21 cellular contexts compared by ENCODE assay signal in genomic region chr10:89267056-89267455, GRCh38. TPM values are rescaled to one million over a fixed set of nuclear protein-coding genes. Genes with fewer than 3 reads are reported as not detected.
DNase-seq lines count a peak whose midpoint lies in the region; ATAC-seq and TF ChIP-seq lines count a peak whose summit lies in the region.
"Had no signal": no experiment of that assay in that cellular context is flagged by ENCODE, and none has a peak within 500 bp of the region (broad histone marks: within the 10 kb centered on the region; RNA-seq: fewer than 3 reads in every experiment).

No MANE protein-coding gene starts in this region.

- H3K79me1 ChIP-seq in IMR-90 (ENCODE audit: low read depth in 1 of 2, low read length in 2 of 2) (no peaks in the 10 kb centered on the region), mesenchymal stem cell (replicated peaks; ENCODE audit: low read length, poor library complexity, severe bottlenecking) (no peaks in the 10 kb centered on the region)

- H4K91ac ChIP-seq in IMR-90 (ENCODE audit: insufficient read depth, low read depth, low read length): no peak overlapping the region
- no peak overlapping the region for H4K91ac ChIP-seq in mesenchymal stem cell (ENCODE audit: low read length)

- no peaks in the 10 kb centered on the region for H3K27me3 ChIP-seq in IMR-90 (ENCODE audit: control insufficient read depth, insufficient read depth, low read length)
- H3K27me3 ChIP-seq in Panc1 (ENCODE audit: control insufficient read depth, insufficient read depth, low read length): no peaks in the 10 kb centered on the region
- H3K27me3 ChIP-seq in mesenchymal stem cell (ENCODE audit: control insufficient read depth in 1 of 2, insufficient read depth in 1 of 2, low read length in 2 of 2): no peaks in the 10 kb centered on the region
- H3K27me3 ChIP-seq in parathyroid adenoma (ENCODE audit: control insufficient read depth, insufficient read depth, low read length): no peaks in the 10 kb centered on the region
- H3K27me3 ChIP-seq: BE2C had no signal

- DNase-seq in IMR-90 (no peak), Panc1 (ENCODE audit: low read depth, low spot score) (no peak), mesenchymal stem cell (no peak), glomerular visceral epithelial cell (ENCODE audit: extremely low spot score) (no peak), NCI-H1105 (lab: John Stamatoyannopoulos, UW) (no peak)
- DNase-seq: BE2C; CD4-positive, CD25-positive, alpha-beta regulatory T cell; EL; GF-D8; KBM-7; MM.1S; NCI-H1092; NCI-H1436 treated with DMSO at 0.1 percent for 48 hours; NCI-H1930; NCI-H446; NCI-H526; SHP77 had no signal

- H2BK12ac ChIP-seq in mesenchymal stem cell (ENCODE audit: low read length in 2 of 2): no peak overlapping the region

- in situ Hi-C loops in IMR-90 (cut with MboI; ENCODE audit: low sequenced_read_pairs): no loop called here
- in situ Hi-C loops in Panc1 (cut with HindIII; ENCODE audit: low pct_unique_long_range_greater_than_20kb, low sequenced_read_pairs): no loop called here

- H3K18ac ChIP-seq in IMR-90 (ENCODE audit: low read depth, low read length) (0 out of 2 replicates have a peak overlapping the region, but pooled peaks have one; percentile 8), mesenchymal stem cell (ENCODE audit: low read depth in 1 of 2, low read length in 2 of 2) (no peak overlapping the region)

- H3K4me3 ChIP-seq in IMR-90 (ENCODE audit: insufficient read depth, low read depth, low read length) (no peak overlapping the region), Panc1 (ENCODE audit: low read depth in 2 of 2, low read length in 2 of 2) (no peak overlapping the region), mesenchymal stem cell (ENCODE audit: insufficient read depth in 1 of 2, low read depth in 1 of 2, low read length in 2 of 2) (no peak overlapping the region), parathyroid adenoma (ENCODE audit: low read depth, low read length) (no peak overlapping the region)
- H3K4me3 ChIP-seq: SK-N-MC had no signal

- no peak overlapping the region for H3K56ac ChIP-seq in IMR-90 (ENCODE audit: extremely low read depth, insufficient read depth, low read length)

- H2BK5ac ChIP-seq in IMR-90 (ENCODE audit: low read depth, low read length, poor library complexity, severe bottlenecking) (no peak overlapping the region), mesenchymal stem cell (ENCODE audit: low read depth, low read length, poor library complexity, severe bottlenecking) (no peak overlapping the region)

- H4K20me1 ChIP-seq in IMR-90 (ENCODE audit: insufficient read depth, low read length): no peaks in the 10 kb centered on the region

- no peaks in the 10 kb centered on the region for H3K79me2 ChIP-seq in parathyroid adenoma

- H3K9ac ChIP-seq in IMR-90 (ENCODE audit: low read depth, low read length) (no peak overlapping the region; the same call in 1 of the 2 replicates), mesenchymal stem cell (ENCODE audit: low read length) (peak overlapping the region; percentile 20), parathyroid adenoma (no peak overlapping the region)

- no peaks in the 10 kb centered on the region for H3K9me1 ChIP-seq in IMR-90 (ENCODE audit: insufficient read depth, low read length)

- H3K9me3 ChIP-seq in IMR-90 (ENCODE audit: control insufficient read depth, insufficient read depth, low read length): no peaks in the 10 kb centered on the region
- H3K9me3 ChIP-seq in Panc1 (ENCODE audit: control insufficient read depth, insufficient read depth, low read depth, low read length): peaks cover 6% of the 10 kb centered on the region; the same call in 1 of the 2 replicates
- H3K9me3 ChIP-seq in mesenchymal stem cell (ENCODE audit: control insufficient read depth, low read length): no peaks in the 10 kb centered on the region
- H3K9me3 ChIP-seq in parathyroid adenoma (ENCODE audit: control insufficient read depth, low read length): no peaks in the 10 kb centered on the region
- H3K9me3 ChIP-seq: BE2C had no signal

- CTCF ChIA-PET in IMR-90 (lab: Yijun Ruan, JAX): no interaction called here
- CTCF ChIA-PET in Panc1 (lab: Charles Lee): no interaction called here

- H3K4ac ChIP-seq in IMR-90 (ENCODE audit: low read depth, low read length): no peak overlapping the region
- H3K4ac ChIP-seq in mesenchymal stem cell (ENCODE audit: low read depth in 1 of 2, low read length in 2 of 2): no peak overlapping the region

- H2AK5ac ChIP-seq in IMR-90 (ENCODE audit: low read depth, low read length) (no peak overlapping the region), mesenchymal stem cell (ENCODE audit: low read length, severe bottlenecking) (no peak overlapping the region)

- no peak overlapping the region for H4K5ac ChIP-seq in IMR-90 (ENCODE audit: low read depth, low read length)

- H4K8ac ChIP-seq in IMR-90 (ENCODE audit: low read depth in 2 of 2, low read length in 2 of 2) (no peak overlapping the region), mesenchymal stem cell (ENCODE audit: low read length) (no peak overlapping the region)

- TF ChIP-seq CTCF in IMR-90 (conservative IDR thresholded peaks at IDR 0.05; ENCODE audit: low read depth, low read length) (no peak), Panc1 (IDR thresholded peaks at IDR 0.05) (no peak), parathyroid adenoma (IDR thresholded peaks at IDR 0.05) (no peak)

- POLR2A ChIA-PET in IMR-90 (lab: Charles Lee; ENCODE audit: unreplicated experiment): no interaction called here
- POLR2A ChIA-PET in Panc1 (lab: Charles Lee): no interaction called here

- no peak overlapping the region for H3K14ac ChIP-seq in IMR-90 (replicated peaks; ENCODE audit: low read depth, low read length)
- H3K14ac ChIP-seq in mesenchymal stem cell (ENCODE audit: low read length in 2 of 2): no peak overlapping the region

- no TSS peak for BruUV-seq in IMR-90 (replicated peaks; lab: Mats Ljungman, UMichigan)
- BruUV-seq in Panc1 (replicated peaks; lab: Mats Ljungman, UMichigan): no TSS peak

- intact Hi-C loops in IMR-90 (cut with micrococcal nuclease): no loop called here
- intact Hi-C loops in Panc1 (cut with micrococcal nuclease; ENCODE audit: unreplicated experiment): no loop called here

- H2AK9ac ChIP-seq in IMR-90 (replicated peaks; ENCODE audit: low read depth, low read length, poor library complexity): no peak overlapping the region

- H3K36me3 ChIP-seq in IMR-90 (ENCODE audit: control insufficient read depth, insufficient read depth, low read length) (no peaks in the 10 kb centered on the region), Panc1 (ENCODE audit: control insufficient read depth, insufficient read depth, low read length) (no peaks in the 10 kb centered on the region), mesenchymal stem cell (ENCODE audit: control insufficient read depth in 1 of 2, insufficient read depth in 2 of 2, low read depth in 1 of 2, low read length in 2 of 2) (no peaks in the 10 kb centered on the region), parathyroid adenoma (ENCODE audit: control insufficient read depth, insufficient read depth, low read length) (no peaks in the 10 kb centered on the region)
- H3K36me3 ChIP-seq: BE2C had no signal

- no peak overlapping the region for H3K23ac ChIP-seq in IMR-90 (ENCODE audit: low read depth, low read length)
- no peak overlapping the region for H3K23ac ChIP-seq in mesenchymal stem cell (ENCODE audit: low read length in 2 of 2)

- ATAC-seq in IMR-90 (ENCODE audit: low read depth): no peak
- ATAC-seq in Panc1: no peak
- no peak for ATAC-seq in HG02610 (IDR thresholded peaks at IDR 0.05; ENCODE audit: unreplicated experiment)

- H3K4me1 ChIP-seq in IMR-90 (ENCODE audit: control insufficient read depth, insufficient read depth, low read length) (peaks cover 4% of the 10 kb centered on the region), Panc1 (ENCODE audit: control insufficient read depth, insufficient read depth, low read length) (peaks cover 28% of the 10 kb centered on the region), mesenchymal stem cell (ENCODE audit: control insufficient read depth, insufficient read depth, low read depth, low read length) (peaks cover 3% of the 10 kb centered on the region), parathyroid adenoma (peaks cover 9% of the 10 kb centered on the region)
- H3K4me1 ChIP-seq: BE2C had no signal

- TF ChIP-seq RAD21 in IMR-90 (IDR thresholded peaks at IDR 0.05; ENCODE audit: low read length): no peak

- no peak overlapping the region for H2BK20ac ChIP-seq in IMR-90 (ENCODE audit: low read depth, low read length)

- no peak for TF ChIP-seq POLR2A in IMR-90 (IDR thresholded peaks at IDR 0.05; ENCODE audit: low read depth, low read length)

- no peak overlapping the region for H2AFZ ChIP-seq in IMR-90 (replicated peaks; ENCODE audit: low read length, poor library complexity)
- H2AFZ ChIP-seq in mesenchymal stem cell (ENCODE audit: low read depth, low read length): no peak overlapping the region
- H2AFZ ChIP-seq in parathyroid adenoma: peak overlapping the region; percentile 78

- dilution Hi-C loops in IMR-90 (cut with HindIII; ENCODE audit: low sequenced_read_pairs, unreplicated experiment): no loop called here

- WGBS in IMR-90 (ENCODE audit: extremely low coverage in 2 of 2, insufficient read length in 1 of 2), 2 experiments: no CpG with 5 or more reads among the region's 1 CpG
- WGBS in mesenchymal stem cell: 59% methylated on average over 1 of the region's 1 CpG

- H2BK15ac ChIP-seq in IMR-90 (ENCODE audit: low read depth, low read length): no peak overlapping the region
- H2BK15ac ChIP-seq in mesenchymal stem cell (ENCODE audit: low read depth, poor library complexity, severe bottlenecking): no peak overlapping the region

- H3K27ac ChIP-seq in IMR-90 (ENCODE audit: insufficient read depth, low read length) (no peak overlapping the region), Panc1 (ENCODE audit: low read length) (peak overlapping the region; percentile 67), mesenchymal stem cell (ENCODE audit: low read length, poor library complexity, severe bottlenecking) (no peak overlapping the region), parathyroid adenoma (peak overlapping the region; percentile 48)
- H3K27ac ChIP-seq: SK-N-MC had no signal

- no peak overlapping the region for H2BK120ac ChIP-seq in IMR-90 (ENCODE audit: low read depth, low read length)
- no peak overlapping the region for H2BK120ac ChIP-seq in mesenchymal stem cell (ENCODE audit: low read depth, low read length)

- H3K4me2 ChIP-seq in IMR-90 (ENCODE audit: low read depth, low read length) (no peak overlapping the region), mesenchymal stem cell (ENCODE audit: low read length, poor library complexity, severe bottlenecking) (no peak overlapping the region), parathyroid adenoma (ENCODE audit: low read length) (no peak overlapping the region)

RNA-seq across cellular contexts. Expression of gene LIPA, which starts 15.5 kb away (rescaled TPM):
- 31.9 and 32.5 TPM in 2 replicates for total RNA-seq in IMR-90 (2012; rRNA removed)
- 16.7 and 23.1 TPM in 2 replicates for polyA plus RNA-seq in IMR-90 (2012; rRNA removed)
- polyA plus RNA-seq in IMR-90 (2012; cell fraction: cytosol; rRNA removed): 4.7 and 8.1 TPM in 2 replicates
- 1.4 and 12.3 TPM in 2 replicates for polyA plus RNA-seq in IMR-90 (2012; cell fraction: nucleus; rRNA removed; ENCODE audit: low replicate concordance)
- total RNA-seq in Panc1 (2021; ENCODE audit: unreplicated experiment): 172 TPM
- polyA plus RNA-seq in Panc1 (2012; ENCODE audit: insufficient read length): 69.3 TPM
- 180 TPM for polyA plus RNA-seq in mesenchymal stem cell (2013, experiment 1 of 2)
- polyA plus RNA-seq in mesenchymal stem cell (2013, experiment 2 of 2): 188 TPM

RNA-seq across cellular contexts. Expression of gene IFIT2, which starts 34.8 kb away (rescaled TPM):
- total RNA-seq in IMR-90 (2012; rRNA removed): 1.9 and 2.2 TPM in 2 replicates
- 0.67 and 1.1 TPM in 2 replicates for polyA plus RNA-seq in IMR-90 (2012; rRNA removed)
- polyA plus RNA-seq in IMR-90 (2012; cell fraction: cytosol; rRNA removed): 0.21 TPM in 2 replicates
- 0.05 and 0.63 TPM in 2 replicates for polyA plus RNA-seq in IMR-90 (2012; cell fraction: nucleus; rRNA removed; ENCODE audit: low replicate concordance)
- 31.6 TPM for total RNA-seq in Panc1 (2021; ENCODE audit: unreplicated experiment)
- 6.9 TPM for polyA plus RNA-seq in Panc1 (2012; ENCODE audit: insufficient read length)
- polyA plus RNA-seq in mesenchymal stem cell (2013, experiment 1 of 2): 4.6 TPM
- polyA plus RNA-seq in mesenchymal stem cell (2013, experiment 2 of 2): 4.7 TPM

RNA-seq across cellular contexts. Expression of gene CH25H, which starts 59.9 kb away (rescaled TPM):
- 0.18 TPM in 1 of 2 replicates, not detected in the other for total RNA-seq in IMR-90 (2012; rRNA removed)
- polyA plus RNA-seq in IMR-90 (2012; rRNA removed): 0.12 and 0.19 TPM in 2 replicates
- 0.38 TPM in 1 of 2 replicates, not detected in the other for polyA plus RNA-seq in IMR-90 (2012; cell fraction: cytosol; rRNA removed)
- polyA plus RNA-seq in IMR-90 (2012; cell fraction: nucleus; rRNA removed; ENCODE audit: low replicate concordance): 0.09 and 0.15 TPM in 2 replicates
- total RNA-seq in Panc1 (2021; ENCODE audit: unreplicated experiment): 0.10 TPM
- polyA plus RNA-seq in Panc1 (2012; ENCODE audit: insufficient read length): not detected
- polyA plus RNA-seq in mesenchymal stem cell (2013, experiment 1 of 2): 0.15 TPM
- 0.26 TPM for polyA plus RNA-seq in mesenchymal stem cell (2013, experiment 2 of 2)
- total RNA-seq: OCI-LY7 had no signal

Comparison
In these comparisons a context has a peak if more than half of its experiments do, and no peak if none do; other contexts are left out.
1. H3K27ac ChIP-seq: peak in Panc1 (single experiment) and parathyroid adenoma (single experiment); none in IMR-90 (single experiment) and mesenchymal stem cell (single experiment).
2. RNA of gene IFIT2, which starts 34.8 kb away (total RNA-seq): 31.6 TPM in Panc1 (single experiment); 1.9 to 2.2 TPM in IMR-90; every median in the first group is over 10 times any median in the second.